9 cellular contexts compared by ENCODE assay signal in the genomic region with DNA sequence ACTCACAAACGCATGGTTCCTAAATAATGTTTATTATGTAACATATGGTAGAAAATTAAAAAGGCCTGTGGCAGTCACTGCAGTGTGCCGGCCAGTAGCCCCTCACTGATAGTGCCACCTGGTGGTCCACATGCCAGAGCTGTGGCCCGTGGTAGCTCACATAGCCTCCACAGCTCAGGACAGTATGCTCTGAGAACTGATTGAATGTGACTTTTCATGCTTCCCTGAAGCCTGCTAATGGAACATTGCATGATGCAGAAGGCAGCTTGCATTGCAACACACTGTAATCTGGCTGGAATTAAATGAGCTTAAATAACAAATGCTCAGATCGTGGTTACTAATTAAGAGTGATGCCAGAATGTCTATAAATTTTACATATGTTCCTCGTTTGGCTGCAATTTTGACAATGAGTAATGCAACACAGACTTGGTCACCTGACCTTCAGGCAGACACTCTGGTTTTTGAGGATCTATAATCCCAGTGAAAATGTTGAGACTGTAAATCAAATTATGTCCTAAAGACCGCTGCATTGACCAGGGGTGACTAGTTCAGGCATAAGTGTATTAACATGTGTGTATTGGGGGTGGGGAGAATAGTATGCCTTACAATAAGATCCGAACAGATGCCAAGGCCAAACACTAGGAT.
DNase-seq lines count a peak whose midpoint lies in the region; TF ChIP-seq lines count a peak whose summit lies in the region.
"Had no signal": no experiment of that assay in that cellular context is flagged by ENCODE, and none has a peak within 500 bp of the region (broad histone marks: within the 10 kb centered on the region; RNA-seq: fewer than 3 reads in every experiment).

No MANE protein-coding gene starts in this region.

- H3K4me1 ChIP-seq in H9 (ENCODE audit: insufficient read depth, low read length), result no peaks in the 10 kb centered on the region

- no peak overlapping the region for H2BK5ac ChIP-seq in H9 (ENCODE audit: insufficient read length, low read length)

- H3K4me3 Mint-ChIP-seq in Calu3 (ENCODE audit: low read depth, unreplicated experiment), result no peak overlapping the region
- no peak overlapping the region for H3K4me3 Mint-ChIP-seq in H9
- H3K4me3 Mint-ChIP-seq in activated T-helper 1 cell treated with anti-CD3 and anti-CD28 coated beads, Interleukin-12 subunit alpha, Interleukin-12 subunit beta, Interleukin-2, Interleukin-4 antibody, amounts not matched to agents 30 ng/mL and 10 ng/mL and 1 ng/mL, durations not matched to agents 14 hours and 24 hours and 36 hours, result no peak overlapping the region

- H3K23ac ChIP-seq in H9 (ENCODE audit: insufficient read length, low read depth, low read length), result no peak overlapping the region

- H2AK5ac ChIP-seq in H9 (ENCODE audit: insufficient read length, low read length), result no peak overlapping the region

- H3K79me1 ChIP-seq in H9 (ENCODE audit: insufficient read depth, low read depth, low read length, poor library complexity, severe bottlenecking), result no peaks in the 10 kb centered on the region

- H3K79me2 ChIP-seq in H9 (ENCODE audit: insufficient read depth, low read length), result no peaks in the 10 kb centered on the region

- no peak overlapping the region for H3K56ac ChIP-seq in H9 (ENCODE audit: insufficient read length, low read depth, low read length)

- no TSS peak for BruUV-seq in Calu3 (replicated peaks; lab: Mats Ljungman, UMichigan)

- no peak overlapping the region for H3K14ac ChIP-seq in H9 (ENCODE audit: insufficient read depth, low read length)

- no peak overlapping the region for H2BK12ac ChIP-seq in H9 (ENCODE audit: insufficient read length, low read depth, low read length)

- no peak overlapping the region for H3K9ac ChIP-seq in H9 (ENCODE audit: extremely low read depth, insufficient read length, low read length)
- H3K9ac ChIP-seq: KMS-11 had no signal

- no peak overlapping the region for H2BK120ac ChIP-seq in H9 (ENCODE audit: low read depth, low read length, poor library complexity, severe bottlenecking)

- H3K4me1 Mint-ChIP-seq in Calu3 (ENCODE audit: low read depth, unreplicated experiment) (peaks cover 29% of the 10 kb centered on the region), H9 (peaks cover 7 to 10% of the 10 kb centered on the region in 2 experiments; a peak in 3 of 4 replicates)
- no peaks in the 10 kb centered on the region for H3K4me1 Mint-ChIP-seq in activated T-helper 1 cell treated with anti-CD3 and anti-CD28 coated beads, Interleukin-12 subunit alpha, Interleukin-12 subunit beta, Interleukin-2, Interleukin-4 antibody, amounts not matched to agents 30 ng/mL and 10 ng/mL and 1 ng/mL, durations not matched to agents 14 hours and 24 hours and 36 hours (ENCODE audit: low read depth)

- H3K4ac ChIP-seq in H9 (ENCODE audit: low read depth, low read length), result no peak overlapping the region

- no peak overlapping the region for H2AFZ ChIP-seq in H9 (ENCODE audit: low read length)

- H4K5ac ChIP-seq in H9 (ENCODE audit: insufficient read length, low read depth, low read length), result no peak overlapping the region

- no peak overlapping the region for H3T11ph ChIP-seq in H9 (ENCODE audit: low read length)

- no peaks in the 10 kb centered on the region for H3K27me3 ChIP-seq in H9 (ENCODE audit: insufficient read depth, low read length)

- no peaks in the 10 kb centered on the region for H3K9me3 Mint-ChIP-seq in Calu3 (ENCODE audit: low read depth, unreplicated experiment)
- no peaks in the 10 kb centered on the region for H3K9me3 Mint-ChIP-seq in H9
- H3K9me3 Mint-ChIP-seq in activated T-helper 1 cell treated with anti-CD3 and anti-CD28 coated beads, Interleukin-12 subunit alpha, Interleukin-12 subunit beta, Interleukin-2, Interleukin-4 antibody, amounts not matched to agents 30 ng/mL and 10 ng/mL and 1 ng/mL, durations not matched to agents 14 hours and 24 hours and 36 hours, result no peaks in the 10 kb centered on the region

- no CpG with 5 or more reads among the region's 7 CpGs for WGBS in H9 (ENCODE audit: extremely low coverage, insufficient read length, low lambda C conversion rate)

- H3K27ac ChIP-seq in H9 (ENCODE audit: insufficient read length, low read depth, low read length), result no peak overlapping the region
- H3K27ac ChIP-seq: KMS-11 had no signal

- no peaks in the 10 kb centered on the region for H3K9me3 ChIP-seq in H9 (ENCODE audit: control insufficient read depth, low read depth, low read length)

- CTCF ChIA-PET in Calu3 (lab: Charles Lee), result interaction anchor here (0.7 to 1.0 kb wide), 2 partner anchors 258 to 976 kb away, joined by 3 to 4 read pairs; no protein-coding TSS in a partner anchor

- no peaks in the 10 kb centered on the region for H3K23me2 ChIP-seq in H9 (ENCODE audit: insufficient read length, low read depth, low read length, poor library complexity, severe bottlenecking)

- no peak overlapping the region for H3K18ac ChIP-seq in H9 (ENCODE audit: insufficient read length, low read depth, low read length)

- H4K8ac ChIP-seq in H9 (replicated peaks; ENCODE audit: insufficient read length, low read depth, low read length), result no peak overlapping the region

- intact Hi-C loops in Calu3 (cut with micrococcal nuclease; ENCODE audit: unreplicated experiment), result no loop called here
- intact Hi-C loops in activated T-helper 1 cell treated with anti-CD3 and anti-CD28 coated beads, Interleukin-12 subunit alpha, Interleukin-12 subunit beta, Interleukin-2, Interleukin-4 antibody, amounts not matched to agents 30 ng/mL and 10 ng/mL and 1 ng/mL, durations not matched to agents 14 hours and 24 hours and 36 hours (cut with micrococcal nuclease), result no loop called here

- H3K27me3 Mint-ChIP-seq in Calu3 (ENCODE audit: unreplicated experiment), result no peaks in the 10 kb centered on the region
- H3K27me3 Mint-ChIP-seq in H9 (ENCODE audit: low read depth), result no peaks in the 10 kb centered on the region; the same call in 1 of the 2 replicates
- H3K27me3 Mint-ChIP-seq in activated T-helper 1 cell treated with anti-CD3 and anti-CD28 coated beads, Interleukin-12 subunit alpha, Interleukin-12 subunit beta, Interleukin-2, Interleukin-4 antibody, amounts not matched to agents 30 ng/mL and 10 ng/mL and 1 ng/mL, durations not matched to agents 14 hours and 24 hours and 36 hours (ENCODE audit: insufficient read depth), result no peaks in the 10 kb centered on the region

- no peak overlapping the region for H3K4me2 ChIP-seq in H9 (ENCODE audit: insufficient read depth, insufficient read length, low read length)
- H3K4me2 ChIP-seq: KMS-11 had no signal

- H2BK15ac ChIP-seq in H9 (ENCODE audit: low read depth, low read length), result no peak overlapping the region

- no peaks in the 10 kb centered on the region for H4K20me1 ChIP-seq in H9 (ENCODE audit: control insufficient read depth, insufficient read depth, insufficient read length)

- no peaks in the 10 kb centered on the region for H3K36me3 Mint-ChIP-seq in Calu3 (ENCODE audit: insufficient read depth, unreplicated experiment)
- H3K36me3 Mint-ChIP-seq in H9 (ENCODE audit: insufficient read depth in 1 of 3, low read depth in 3 of 3), result no peaks in the 10 kb centered on the region; a peak in 1 of 7 replicates
- no peaks in the 10 kb centered on the region for H3K36me3 Mint-ChIP-seq in activated T-helper 1 cell treated with anti-CD3 and anti-CD28 coated beads, Interleukin-12 subunit alpha, Interleukin-12 subunit beta, Interleukin-2, Interleukin-4 antibody, amounts not matched to agents 30 ng/mL and 10 ng/mL and 1 ng/mL, durations not matched to agents 14 hours and 24 hours and 36 hours (ENCODE audit: low read depth)

- DNase-seq in Calu3 (peak; percentile 47), H9 (peak; percentile 51), SW480 (ENCODE audit: low spot score) (peak; percentile 52), iPS-NIHi11 (ENCODE audit: low spot score) (peak; percentile 54), C1 segment of cervical spinal cord (lab: John Stamatoyannopoulos, UW) (no peak), NCI-H128 (lab: John Stamatoyannopoulos, UW; ENCODE audit: unreplicated experiment) (no peak), NCI-H187 (lab: John Stamatoyannopoulos, UW) (no peak)
- DNase-seq in activated T-helper 1 cell treated with anti-CD3 and anti-CD28 coated beads, Interleukin-12 subunit alpha, Interleukin-12 subunit beta, Interleukin-2, Interleukin-4 antibody, amounts not matched to agents 30 ng/mL and 10 ng/mL and 1 ng/mL, durations not matched to agents 14 hours and 24 hours and 36 hours (ENCODE audit: low spot score), result no peak

- peak; percentile 18 for TF ChIP-seq CTCF in Calu3 (IDR thresholded peaks at IDR 0.05; ENCODE audit: unreplicated experiment)
- peak; percentile 75 for TF ChIP-seq CTCF in H9 (conservative IDR thresholded peaks at IDR 0.05)

- H2BK20ac ChIP-seq in H9 (ENCODE audit: low read depth, low read length, poor library complexity, severe bottlenecking), result no peak overlapping the region

- peak overlapping the region; percentile 43 for H3K27ac Mint-ChIP-seq in Calu3 (ENCODE audit: unreplicated experiment)
- H3K27ac Mint-ChIP-seq in H9, result no peak overlapping the region
- no peak overlapping the region for H3K27ac Mint-ChIP-seq in activated T-helper 1 cell treated with anti-CD3 and anti-CD28 coated beads, Interleukin-12 subunit alpha, Interleukin-12 subunit beta, Interleukin-2, Interleukin-4 antibody, amounts not matched to agents 30 ng/mL and 10 ng/mL and 1 ng/mL, durations not matched to agents 14 hours and 24 hours and 36 hours

- H4K91ac ChIP-seq in H9 (ENCODE audit: insufficient read length, low read depth, low read length), result no peak overlapping the region

Comparison
In these comparisons a context has a peak if more than half of its experiments do, and no peak if none do; other contexts are left out.
1. DNase-seq: peak in Calu3 (single experiment), H9 (single experiment), SW480 (single experiment) and iPS-NIHi11 (single experiment); none in C1 segment of cervical spinal cord (0 of 14), NCI-H128 (single experiment), NCI-H187 (0 of 2) and activated T-helper 1 cell treated with anti-CD3 and anti-CD28 coated beads, Interleukin-12 subunit alpha, Interleukin-12 subunit beta, Interleukin-2, Interleukin-4 antibody, amounts not matched to agents 30 ng/mL and 10 ng/mL and 1 ng/mL, durations not matched to agents 14 hours and 24 hours and 36 hours (single experiment).